20 cellular contexts compared by ENCODE assay signal in genomic region chr7:42639930-42640329, GRCh38.
A peak's percentile ranks its signal among the peaks of the same experiment; 100 is the strongest.
DNase-seq lines count a peak whose midpoint lies in the region; ATAC-seq and TF ChIP-seq lines count a peak whose summit lies in the region.
"Had no signal": no experiment of that assay in that cellular context is flagged by ENCODE, and none has a peak within 500 bp of the region (broad histone marks: within the 10 kb centered on the region; RNA-seq: fewer than 3 reads in every experiment).

No MANE protein-coding gene starts in this region.

- H3K4me2 ChIP-seq in PC-9, result no peak overlapping the region

- no TSS peak for BruUV-seq in PC-9 (replicated peaks; lab: Mats Ljungman, UMichigan)

- CTCF ChIA-PET in AG04449 (lab: Yijun Ruan, JAX) (interaction anchor here (1.0 to 2.0 kb wide), 3 partner anchors 53 to 699 kb away, joined by 3 to 5 read pairs (median 4); no protein-coding TSS in a partner anchor), PC-9 (lab: Charles Lee) (no interaction called here)

- TF ChIP-seq POLR2A in esophagus muscularis mucosa (IDR thresholded peaks at IDR 0.05; ENCODE audit: low read depth), result no peak

- no peaks in the 10 kb centered on the region for H3F3A ChIP-seq in PC-9 (ENCODE audit: insufficient read depth, low read depth)

- no peaks in the 10 kb centered on the region; the same call in 1 of the 2 replicates for H4K20me1 ChIP-seq in PC-9 (ENCODE audit: insufficient read depth)

- TF ChIP-seq CTCF in AG04449 (IDR thresholded peaks at IDR 0.05; ENCODE audit: insufficient read depth, low read length, missing control alignments) (peak; percentile 12), GM12872 (IDR thresholded peaks at IDR 0.05; ENCODE audit: insufficient read depth, low read depth, low read length) (0 out of 3 replicates have a peak, but pooled peaks have one; percentile 9), PC-9 (conservative IDR thresholded peaks at IDR 0.05) (peak; percentile 42), esophagus muscularis mucosa (IDR thresholded peaks at IDR 0.05) (no peak)

- H3K4me3 ChIP-seq in AG04449 (ENCODE audit: low read depth, low read length) (no peak overlapping the region), PC-9 (no peak overlapping the region), esophagus muscularis mucosa (no peak overlapping the region)
- H3K4me3 ChIP-seq: body of pancreas, vagina had no signal

- WGBS in esophagus muscularis mucosa, result 86% methylated on average over 5 of the region's 5 CpGs

- no peak overlapping the region for H2AFZ ChIP-seq in PC-9

- no peak for ATAC-seq in GM19397 (IDR thresholded peaks at IDR 0.05; ENCODE audit: unreplicated experiment)
- ATAC-seq: activated naive CD4-positive, alpha-beta T cell treated with anti-CD3 and anti-CD28 coated beads, Interleukin-2, amount 50 U/mL, for 72 hours; body of pancreas; HepG2; left colon had no signal

- H3K4me1 ChIP-seq in PC-9 (replicated peaks; ENCODE audit: insufficient read depth) (no peaks in the 10 kb centered on the region), esophagus muscularis mucosa (no peaks in the 10 kb centered on the region)
- H3K4me1 ChIP-seq: body of pancreas, vagina had no signal

- peaks cover 27% of the 10 kb centered on the region; the same call in 1 of the 2 replicates for H3K27me3 ChIP-seq in PC-9 (ENCODE audit: insufficient read depth, low read depth)
- no peaks in the 10 kb centered on the region for H3K27me3 ChIP-seq in esophagus muscularis mucosa
- H3K27me3 ChIP-seq: body of pancreas, vagina had no signal

- POLR2A ChIA-PET in AG04449 (lab: Yijun Ruan, JAX), result no interaction called here
- POLR2A ChIA-PET in PC-9 (lab: Charles Lee; ENCODE audit: unreplicated experiment), result no interaction called here

- H3K36me3 ChIP-seq in PC-9 (ENCODE audit: low read depth) (no peaks in the 10 kb centered on the region), esophagus muscularis mucosa (no peaks in the 10 kb centered on the region)
- H3K36me3 ChIP-seq: vagina had no signal

- TF ChIP-seq EP300 in esophagus muscularis mucosa (IDR thresholded peaks at IDR 0.05), result no peak

- no peaks in the 10 kb centered on the region for H3K79me2 ChIP-seq in PC-9 (ENCODE audit: low read depth)

- H3K27ac ChIP-seq in PC-9, result no peak overlapping the region
- no peak overlapping the region for H3K27ac ChIP-seq in esophagus muscularis mucosa (replicated peaks in 1 of 4)
- H3K27ac ChIP-seq: body of pancreas, vagina had no signal

- intact Hi-C loops in PC-9 (cut with micrococcal nuclease; ENCODE audit: unreplicated experiment) (no loop called here), esophagus muscularis mucosa (cut with DNase I) (no loop called here)

- H3K9me2 ChIP-seq in PC-9 (ENCODE audit: insufficient read depth), result no peaks in the 10 kb centered on the region

- H3K9me3 ChIP-seq in PC-9 (ENCODE audit: insufficient read depth, low read depth) (no peaks in the 10 kb centered on the region), esophagus muscularis mucosa (no peaks in the 10 kb centered on the region)
- H3K9me3 ChIP-seq: body of pancreas, vagina had no signal

- DNase-seq in AG04449 (ENCODE audit: low read depth, low spot score), result no peak
- DNase-seq in PC-9, result no peak
- DNase-seq in esophagus muscularis mucosa (ENCODE audit: extremely low spot score), result peak; percentile 45
- DNase-seq in activated CD4-positive, CD25-positive, alpha-beta regulatory T cell (lab: John Stamatoyannopoulos, UW), result no peak
- DNase-seq in stimulated activated CD4-positive, alpha-beta T cell treated with anti-CD3 and anti-CD28 coated beads, Interleukin-4, amount 100 ng/mL, for 24 hours, result no peak
- DNase-seq in NCI-H345 (lab: John Stamatoyannopoulos, UW), result no peak
- DNase-seq: body of pancreas; CD8-positive, alpha-beta memory T cell; cortex of kidney; DMS79; left colon; MM.1S; NCI-H1694; substantia nigra; T1000 had no signal

Comparison
In these comparisons a context has a peak if more than half of its experiments do, and no peak if none do; other contexts are left out.
1. CTCF ChIP-seq: peak in AG04449 (single experiment), GM12872 (single experiment) and PC-9 (single experiment); none in esophagus muscularis mucosa (0 of 3).